ENCODE assay signal across 9 cellular contexts in the genomic region with DNA sequence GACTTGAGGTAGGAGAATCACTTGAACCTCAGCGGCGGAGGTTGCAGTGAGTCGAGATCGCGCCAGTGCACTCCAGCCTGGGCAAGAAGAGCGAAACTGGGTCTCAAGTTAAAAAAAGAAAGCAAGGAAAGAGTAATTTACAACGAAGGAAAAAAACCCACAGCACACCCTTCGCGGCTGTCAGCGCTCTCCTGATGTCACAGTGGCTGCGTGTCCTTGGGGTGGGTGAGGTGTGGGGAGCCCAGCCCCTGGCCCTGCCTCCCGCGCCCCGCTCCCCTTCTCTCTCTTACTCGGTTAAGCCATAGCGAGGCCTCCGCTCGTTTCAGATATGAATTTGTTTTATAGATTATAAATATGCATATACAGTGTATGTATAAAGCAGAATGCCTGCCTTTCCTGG. TPM values are rescaled to one million over a fixed set of nuclear protein-coding genes. Genes with fewer than 3 reads are reported as not detected.
DNase-seq lines count a peak whose midpoint lies in the region; ATAC-seq, FAIRE-seq and TF ChIP-seq lines count a peak whose summit lies in the region.
"Had no signal": no experiment of that assay in that cellular context is flagged by ENCODE, and none has a peak within 500 bp of the region (broad histone marks: within the 10 kb centered on the region; RNA-seq: fewer than 3 reads in every experiment).

No MANE protein-coding gene starts in this region.

- intact Hi-C loops in Calu3 (cut with micrococcal nuclease; ENCODE audit: unreplicated experiment) (no loop called here), pancreas (cut with DNase I) (no loop called here)

- H3K27ac ChIP-seq in pancreas = peak overlapping the region; percentile 4 to 70 (median 36)
- H3K27ac ChIP-seq: thyroid gland had no signal

- no peaks in the 10 kb centered on the region for H3K27me3 Mint-ChIP-seq in Calu3 (ENCODE audit: unreplicated experiment)
- no peaks in the 10 kb centered on the region for H3K27me3 Mint-ChIP-seq in central memory CD8-positive, alpha-beta T cell

- H3K9me3 Mint-ChIP-seq in Calu3 (ENCODE audit: low read depth, unreplicated experiment) = no peaks in the 10 kb centered on the region
- no peaks in the 10 kb centered on the region for H3K9me3 Mint-ChIP-seq in central memory CD8-positive, alpha-beta T cell

- FAIRE-seq in pancreas (lab: Jason Lieb, UNC) = no peak

- 79 to 83% methylated on average over 18 of the region's 18 CpGs for WGBS in pancreas, 2 donors

- BruUV-seq in Calu3 (replicated peaks; lab: Mats Ljungman, UMichigan) = no TSS peak

- peak overlapping the region in 2 of 4 donors; percentile 65 to 86 for H3K4me3 ChIP-seq in pancreas

- H3K9me3 ChIP-seq in pancreas = no peaks in the 10 kb centered on the region
- H3K9me3 ChIP-seq: thyroid gland had no signal

- TF ChIP-seq CTCF in Calu3 (IDR thresholded peaks at IDR 0.05; ENCODE audit: unreplicated experiment) (no peak), pancreas (IDR thresholded peaks at IDR 0.05) (no peak)

- H3K27me3 ChIP-seq in pancreas = no peaks in the 10 kb centered on the region
- H3K27me3 ChIP-seq: thyroid gland had no signal

- DNase-seq in Calu3 = no peak
- DNase-seq in MV-4-11 (lab: John Stamatoyannopoulos, UW) = peak; percentile 17
- DNase-seq in central memory CD8-positive, alpha-beta T cell (ENCODE audit: low spot score in 2 of 2) = no peak
- DNase-seq in pancreas = no peak
- no peak for DNase-seq in NCI-H345 (lab: John Stamatoyannopoulos, UW)
- no peak for DNase-seq in NCI-H1694 (lab: John Stamatoyannopoulos, UW)
- DNase-seq in SHP77 (lab: John Stamatoyannopoulos, UW) = no peak
- no peak for DNase-seq in cerebellum (ENCODE audit: low spot score)

- peaks cover 0 to 8% (median 4%) of the 10 kb centered on the region in 3 donors for H3K36me3 ChIP-seq in pancreas

- peaks cover 34% of the 10 kb centered on the region for H3K4me1 Mint-ChIP-seq in Calu3 (ENCODE audit: low read depth, unreplicated experiment)
- peaks cover 26% of the 10 kb centered on the region for H3K4me1 Mint-ChIP-seq in central memory CD8-positive, alpha-beta T cell

- H3K4me3 Mint-ChIP-seq in Calu3 (ENCODE audit: low read depth, unreplicated experiment) = peak overlapping the region; percentile 43
- peak overlapping the region; percentile 43 for H3K4me3 Mint-ChIP-seq in central memory CD8-positive, alpha-beta T cell

- H3K4me1 ChIP-seq in pancreas = peaks cover 0 to 12% (median 4%) of the 10 kb centered on the region in 3 donors

- H3K27ac Mint-ChIP-seq in Calu3 (ENCODE audit: unreplicated experiment) = peak overlapping the region; percentile 17
- H3K27ac Mint-ChIP-seq in central memory CD8-positive, alpha-beta T cell (ENCODE audit: low read depth) = no peak overlapping the region

- H3K36me3 Mint-ChIP-seq in Calu3 (ENCODE audit: insufficient read depth, unreplicated experiment) = peaks cover 70% of the 10 kb centered on the region
- H3K36me3 Mint-ChIP-seq in central memory CD8-positive, alpha-beta T cell (ENCODE audit: insufficient read depth) = peaks cover 6% of the 10 kb centered on the region

- ATAC-seq in central memory CD8-positive, alpha-beta T cell (replicated peaks; ENCODE audit: extremely low read depth, poor library complexity, severe bottlenecking) = no peak
- ATAC-seq in pancreas = no peak

- CTCF ChIA-PET in Calu3 (lab: Charles Lee) = interaction anchor here (0.8 to 2.3 kb wide), 3 partner anchors 11 to 28 kb away, joined by 4 to 20 read pairs (median 18); a partner anchor contains a TSS

RNA-seq across cellular contexts. Expression of a gene that starts 0.7 kb away (rescaled TPM):
- total RNA-seq in Calu3 (2022) = 167 and 185 TPM in 2 replicates
- 10 to 100 TPM; 21.7 to 49.3 (median 32.4) TPM for total RNA-seq in pancreas
- polyA plus RNA-seq in pancreas = 10 to 100 TPM; 13.5 to 22.2 TPM
- total RNA-seq in cerebellum = 23.3 TPM

RNA-seq across cellular contexts. Expression of a gene that starts 28.7 kb away (rescaled TPM):
- 104 and 110 TPM in 2 replicates for total RNA-seq in Calu3 (2022)
- total RNA-seq in pancreas = 10 to 100 TPM; 25.5 to 51.8 (median 40.1) TPM
- 100 to 1,000 TPM in 1 of 2 donors, 10 to 100 TPM in 1; 94.9 to 244 TPM for polyA plus RNA-seq in pancreas
- total RNA-seq in cerebellum = 85.3 TPM
